Comparison of ENCODE assay signal across 27 cellular contexts in genomic region chr21:22892041-22892440, GRCh38.
"Had no signal": no experiment of that assay in that cellular context is flagged by ENCODE, and none has a peak within 500 bp of the region (broad histone marks: within the 10 kb centered on the region; RNA-seq: fewer than 3 reads in every experiment).

No MANE protein-coding gene starts in this region.

- H3K27ac ChIP-seq: brain microvascular endothelial cell, coronary artery, epithelial cell of prostate, esophagus squamous epithelium, gastroesophageal sphincter, heart right ventricle had no signal

- DNase-seq: activated CD4-positive, alpha-beta memory T cell treated with anti-CD3 and anti-CD28 coated beads for 36 hours; activated CD4-positive, alpha-beta T cell treated with anti-CD3 and anti-CD28 coated beads for 36 hours; activated CD4-positive, alpha-beta T cell treated with anti-CD3 and anti-CD28 coated beads, Interleukin-2, amount 10 ng/mL, durations not matched to agents 24 days and 14 days; activated CD4-positive, CD25-positive, alpha-beta regulatory T cell; activated CD4-positive, CD25-positive, alpha-beta regulatory T cell treated with anti-CD3 and anti-CD28 coated beads, Interleukin-2, amount 50 U/mL, for 72 hours; activated CD8-positive, alpha-beta memory T cell treated with anti-CD3 and anti-CD28 coated beads, Interleukin-2, amount 10 ng/mL, durations not matched to agents 7 days and 5 days; activated CD8-positive, alpha-beta memory T cell treated with anti-CD3 and anti-CD28 coated beads, Interleukin-2, amount 50 U/mL, for 4 hours; activated CD8-positive, alpha-beta T cell treated with anti-CD3 and anti-CD28 coated beads, Interleukin-2, amount 10 ng/mL, durations not matched to agents 7 days and 5 days; activated gamma-delta T cell; activated naive CD4-positive, alpha-beta T cell treated with anti-CD3 and anti-CD28 coated beads, Interleukin-2, amount 50 U/mL, for 16 hours; activated naive CD4-positive, alpha-beta T cell treated with Interleukin-2 at 50 U/mL for 16 hours; activated T-cell treated with anti-CD3 and anti-CD28 coated beads, Interleukin-2, amount 50 U/mL, for 1 hour; activated T-cell treated with anti-CD3 and anti-CD28 coated beads, Interleukin-2, amount 50 U/mL, for 72 hours; amniotic stem cell; anterior cingulate cortex; brain microvascular endothelial cell; effector CD4-positive, alpha-beta T cell; effector memory CD8-positive, alpha-beta T cell; esophagus squamous epithelium; foreskin melanocyte; heart right ventricle; T-helper 2 cell had no signal

- H3K27me3 ChIP-seq: brain microvascular endothelial cell, esophagus squamous epithelium, gastroesophageal sphincter, heart right ventricle had no signal

- H3K9me3 ChIP-seq: esophagus squamous epithelium, gastroesophageal sphincter had no signal

- H3K36me3 ChIP-seq: brain microvascular endothelial cell, esophagus squamous epithelium, gastroesophageal sphincter, heart right ventricle had no signal

- ATAC-seq: activated CD4-positive, alpha-beta T cell treated with anti-CD3 and anti-CD28 coated beads for 36 hours; activated CD8-positive, alpha-beta memory T cell treated with anti-CD3 and anti-CD28 coated beads, Interleukin-2, amount 10 ng/mL, durations not matched to agents 7 days and 5 days; activated CD8-positive, alpha-beta T cell treated with anti-CD3 and anti-CD28 coated beads, Interleukin-2, amount 10 ng/mL, durations not matched to agents 7 days and 5 days; activated T-cell treated with anti-CD3 and anti-CD28 coated beads, Interleukin-2, amount 50 U/mL, for 72 hours; effector memory CD8-positive, alpha-beta T cell; gastroesophageal sphincter; heart right ventricle had no signal

- H3K4me3 ChIP-seq: coronary artery, esophagus squamous epithelium, gastroesophageal sphincter, heart right ventricle had no signal

- H3K4me1 ChIP-seq: esophagus squamous epithelium, gastroesophageal sphincter, heart right ventricle had no signal

- FAIRE-seq: astrocyte, bronchial epithelial cell had no signal
